ENCODE assay signal across 22 cellular contexts in the genomic region with DNA sequence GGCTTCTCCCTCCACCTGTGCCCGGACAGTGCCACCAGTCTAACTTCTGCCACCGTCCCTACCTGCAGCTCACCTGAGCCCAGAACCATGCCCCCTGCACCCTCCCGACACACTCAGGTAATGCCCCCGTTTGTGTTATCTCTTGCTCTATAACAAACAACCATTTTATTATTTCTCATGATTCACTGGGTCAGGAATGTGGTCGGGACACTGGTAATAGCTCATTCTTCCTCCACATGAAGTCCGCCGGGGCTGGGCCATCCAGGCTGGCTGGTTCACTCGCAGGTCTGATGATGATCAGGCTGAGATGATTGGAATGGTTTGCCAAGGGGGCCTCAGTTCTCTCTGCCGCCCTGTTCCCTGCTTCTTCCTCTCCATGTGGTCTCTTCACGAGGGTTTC. TPM values are rescaled to one million over a fixed set of nuclear protein-coding genes. Genes with fewer than 3 reads are reported as not detected.
A peak's percentile ranks its signal among the peaks of the same experiment; 100 is the strongest.
DNase-seq lines count a peak whose midpoint lies in the region; ATAC-seq, FAIRE-seq and TF ChIP-seq lines count a peak whose summit lies in the region.
"Had no signal": no experiment of that assay in that cellular context is flagged by ENCODE, and none has a peak within 500 bp of the region (broad histone marks: within the 10 kb centered on the region; RNA-seq: fewer than 3 reads in every experiment).

No MANE protein-coding gene starts in this region.

- peaks cover 19% of the 10 kb centered on the region; the same call in 1 of the 2 replicates for H3F3A ChIP-seq in GM23248 (ENCODE audit: insufficient read depth)

- no peaks in the 10 kb centered on the region for H3K9me2 ChIP-seq in GM23248 (ENCODE audit: insufficient read depth)

- H2AFZ ChIP-seq in GM23248, result no peak overlapping the region

- no peaks in the 10 kb centered on the region for H3K79me2 ChIP-seq in GM23248 (ENCODE audit: insufficient read depth)

- POLR2A ChIA-PET in RWPE1 (lab: Yijun Ruan, JAX; ENCODE audit: low non-redundant PET), result no interaction called here

- intact Hi-C loops in pancreas (cut with DNase I), result no loop called here

- CTCF ChIA-PET in RWPE1 (lab: Yijun Ruan, JAX), result interaction anchor here (0.5 to 0.7 kb wide), 2 partner anchors 10 to 59 kb away, joined by 3 read pairs; no protein-coding TSS in a partner anchor

- no peak overlapping the region for H3K27ac ChIP-seq in GM23248
- H3K27ac ChIP-seq in RWPE1, result no peak overlapping the region
- peak overlapping the region in 2 of 4 donors; percentile 50 to 66 for H3K27ac ChIP-seq in pancreas
- H3K27ac ChIP-seq: adrenal gland, gastrocnemius medialis, right atrium auricular region, vagina had no signal

- H4K20me1 ChIP-seq in GM23248 (ENCODE audit: insufficient read depth), result no peaks in the 10 kb centered on the region

- in situ Hi-C loops in GM23248 (cut with MboI), result no loop called here

- H3K4me1 ChIP-seq in GM23248 (ENCODE audit: insufficient read depth) (peaks cover 13% of the 10 kb centered on the region), pancreas (no peaks in the 10 kb centered on the region)
- H3K4me1 ChIP-seq: adrenal gland, gastrocnemius medialis, right atrium auricular region, vagina had no signal

- H3K36me3 ChIP-seq in GM23248 (ENCODE audit: low read depth), result no peaks in the 10 kb centered on the region
- H3K36me3 ChIP-seq in pancreas, result no peaks in the 10 kb centered on the region
- H3K36me3 ChIP-seq: adrenal gland, gastrocnemius medialis, MG63, right atrium auricular region, vagina had no signal

- DNase-seq in GM23248, result peak; percentile 43
- DNase-seq in RWPE1 (ENCODE audit: low spot score), result peak; percentile 81
- peak; percentile 85 for DNase-seq in epithelial cell of esophagus (ENCODE audit: low read depth)
- DNase-seq in pancreas, result peak in 1 of 6 donors; percentile 37
- DNase-seq in DMS 273 (lab: John Stamatoyannopoulos, UW; ENCODE audit: unreplicated experiment), result no peak
- DNase-seq in DMS153 (lab: John Stamatoyannopoulos, UW), result no peak
- DNase-seq in H4 (ENCODE audit: low spot score), result no peak
- DNase-seq: activated CD4-positive, alpha-beta T cell treated with anti-CD3 and anti-CD28 coated beads for 1 hour; adrenal gland; DMS79 treated with DMSO at 0.1 percent for 48 hours; effector CD8-positive, alpha-beta T cell; gastrocnemius medialis; immature natural killer cell; MG63; naive thymus-derived CD8-positive, alpha-beta T cell; NCI-H2107; stimulated activated naive B cell treated with anti-CD40 and anti-IgM and Interleukin-4, amounts not matched to agents 10 μg/mL and 1 μg/mL and 100 μg/mL, for 72 hours; T-cell had no signal

- WGBS in GM23248 (ENCODE audit: low coverage in 1 of 2, low lambda C conversion rate in 2 of 2, missing lambda C conversion rate in 2 of 2), 2 experiments, result 75% methylated on average over 10 of the region's 10 CpGs
- WGBS in pancreas, 2 donors, result 46 to 54% methylated on average over 10 of the region's 10 CpGs

- TF ChIP-seq CTCF in RWPE1 (conservative IDR thresholded peaks at IDR 0.05; ENCODE audit: low read depth), result no peak
- no peak for TF ChIP-seq CTCF in epithelial cell of esophagus (IDR thresholded peaks at IDR 0.05; ENCODE audit: insufficient read depth, low read depth, low read length, missing control alignments)
- TF ChIP-seq CTCF in pancreas (IDR thresholded peaks at IDR 0.05), result no peak

- H3K9ac ChIP-seq in GM23248, result no peak overlapping the region

- FAIRE-seq in pancreas (lab: Jason Lieb, UNC), result no peak
- FAIRE-seq: GM12878 had no signal

- no peak overlapping the region for H3K4me2 ChIP-seq in GM23248 (ENCODE audit: unreplicated experiment)

- H3K4me3 ChIP-seq in GM23248 (no peak overlapping the region), epithelial cell of esophagus (ENCODE audit: low read length) (no peak overlapping the region), pancreas (no peak overlapping the region)
- H3K4me3 ChIP-seq: adrenal gland, gastrocnemius medialis, GM12878, MG63, right atrium auricular region, vagina had no signal

- H3K27me3 ChIP-seq in GM23248 (replicated peaks; ENCODE audit: insufficient read depth), result no peaks in the 10 kb centered on the region
- no peaks in the 10 kb centered on the region for H3K27me3 ChIP-seq in pancreas
- H3K27me3 ChIP-seq: adrenal gland, gastrocnemius medialis, MG63, right atrium auricular region, vagina had no signal

- ATAC-seq in pancreas (peak; percentile 38 to 86 (median 78)), GM18861 (IDR thresholded peaks at IDR 0.05; ENCODE audit: unreplicated experiment) (no peak)
- ATAC-seq: gastrocnemius medialis; GM12878; naive thymus-derived CD8-positive, alpha-beta T cell; stimulated activated naive B cell treated with anti-CD40 and anti-IgM and Interleukin-4, amounts not matched to agents 10 μg/mL and 1 μg/mL and 100 μg/mL, for 72 hours; T-cell had no signal

- H3K9me3 ChIP-seq in GM23248 (ENCODE audit: low read depth), result no peaks in the 10 kb centered on the region
- no peaks in the 10 kb centered on the region for H3K9me3 ChIP-seq in pancreas
- H3K9me3 ChIP-seq: adrenal gland, gastrocnemius medialis, MG63, right atrium auricular region, vagina had no signal

RNA-seq across cellular contexts. Expression of a gene that starts 20.3 kb away (rescaled TPM):
- total RNA-seq in GM23248 (2014; rRNA removed; shearing (Covaris generic)), result not detected in 2 replicates
- polyA plus RNA-seq in GM23248 (2016; fragmentation: Nextera tagmentation; extraction: Ambion mirVana) (0.15 and 0.65 TPM in 2 replicates), pancreas (under 1 TPM; 0.59 to 0.80 TPM)
- total RNA-seq in pancreas, result under 1 TPM in 5 of 6 donors, not detected in 1; 0.19 to 0.67 (median 0.34) TPM
- total RNA-seq in H4 (2014; rRNA removed; shearing (Covaris generic)), result not detected in 2 replicates
- total RNA-seq: gastrocnemius medialis; GM12878; naive thymus-derived CD8-positive, alpha-beta T cell; right atrium auricular region; T-cell had no signal
- polyA plus RNA-seq: immature natural killer cell had no signal

Comparison
In these comparisons a context has a peak if more than half of its experiments do, and no peak if none do; other contexts are left out.
1. DNase-seq: peak in GM23248 (single experiment), RWPE1 (single experiment) and epithelial cell of esophagus (single experiment); none in DMS 273 (single experiment), DMS153 (single experiment) and H4 (single experiment).